Comparison of ENCODE assay signal across 1 cellular context in the genomic region with DNA sequence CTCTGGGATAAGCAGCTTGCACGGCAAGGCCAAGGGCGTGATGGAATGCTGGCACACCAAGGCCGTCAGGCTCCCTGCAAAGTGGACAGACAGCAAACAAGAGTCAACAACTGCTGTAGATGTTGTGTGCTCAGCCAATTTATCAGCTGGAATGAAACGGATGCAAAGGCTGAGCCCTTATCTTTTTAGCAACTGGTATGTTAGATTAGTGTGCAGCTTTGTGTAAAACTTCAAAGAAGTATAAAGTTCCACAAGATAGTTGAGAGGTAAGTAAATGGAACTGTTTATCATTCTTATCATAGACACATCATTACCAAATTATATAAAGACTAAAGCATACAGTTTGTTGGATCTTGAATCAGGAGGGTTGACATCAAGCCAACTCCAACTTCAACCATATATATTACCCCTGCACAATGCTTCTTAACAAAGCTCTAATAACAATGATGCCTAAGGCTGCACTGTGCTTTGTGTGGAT.
A peak's percentile ranks its signal among the peaks of the same experiment; 100 is the strongest.
TF ChIP-seq lines count a peak whose summit lies in the region.

No MANE protein-coding gene starts in this region.

TF ChIP-seq in HepG2, 621 proteins besides CTCF, POLR2A, EP300 and RAD21 (continued from another document and continues in another):
- no peak for TF ChIP-seq TBP (CRISPR knock-in tag; IDR thresholded peaks at IDR 0.05)
- TF ChIP-seq ZFP62 (CRISPR knock-in tag; IDR thresholded peaks at IDR 0.05), result no peak
- TF ChIP-seq ZNF275 (CRISPR knock-in tag; IDR thresholded peaks at IDR 0.05; ENCODE audit: borderline replicate concordance), result 0 out of 2 replicates have a peak, but pooled peaks have one; percentile 60
- no peak for TF ChIP-seq FOSL1 (CRISPR knock-in tag; IDR thresholded peaks at IDR 0.05; ENCODE audit: borderline replicate concordance)
- TF ChIP-seq ZSCAN31 (CRISPR knock-in tag; IDR thresholded peaks at IDR 0.05; ENCODE audit: low read depth), result peak; percentile 57; the same call in 1 of the 2 replicates
- no peak for TF ChIP-seq ZNF572 (CRISPR knock-in tag; IDR thresholded peaks at IDR 0.05)
- peak; percentile 71; the same call in 1 of the 2 replicates for TF ChIP-seq ERF (CRISPR knock-in tag; IDR thresholded peaks at IDR 0.05)
- TF ChIP-seq ZNF777 (CRISPR knock-in tag; IDR thresholded peaks at IDR 0.05), result no peak
- TF ChIP-seq MLX (CRISPR knock-in tag; IDR thresholded peaks at IDR 0.05), result peak; percentile 59
- TF ChIP-seq MYNN (CRISPR knock-in tag; IDR thresholded peaks at IDR 0.05; ENCODE audit: low read depth), result no peak
- TF ChIP-seq MAFG (CRISPR knock-in tag; IDR thresholded peaks at IDR 0.05), result no peak
- TF ChIP-seq, protein P1, sequence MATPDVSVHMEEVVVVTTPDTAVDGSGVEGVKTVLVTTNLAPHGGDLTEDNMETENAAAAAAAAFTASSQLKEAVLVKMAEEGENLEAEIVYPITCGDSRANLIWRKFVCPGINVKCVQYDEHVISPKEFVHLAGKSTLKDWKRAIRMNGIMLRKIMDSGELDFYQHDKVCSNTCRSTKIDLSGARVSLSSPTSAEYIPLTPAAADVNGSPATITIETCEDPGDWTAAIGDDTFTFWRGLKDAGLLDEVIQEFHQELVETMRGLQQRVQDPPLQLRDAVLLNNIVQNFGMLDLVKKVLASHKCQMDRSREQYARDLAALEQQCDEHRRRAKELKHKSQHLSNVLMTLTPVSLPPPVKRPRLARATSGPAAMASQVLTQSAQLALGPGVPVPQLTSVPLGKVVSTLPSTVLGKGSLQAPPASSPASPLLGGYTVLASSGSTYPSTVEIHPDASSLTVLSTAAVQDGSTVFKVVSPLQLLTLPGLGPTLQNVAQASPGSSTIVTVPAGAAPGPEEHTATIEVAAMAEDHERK (CRISPR knock-in tag; IDR thresholded peaks at IDR 0.05; ENCODE audit: low read depth), result no peak
- TF ChIP-seq, protein P2, sequence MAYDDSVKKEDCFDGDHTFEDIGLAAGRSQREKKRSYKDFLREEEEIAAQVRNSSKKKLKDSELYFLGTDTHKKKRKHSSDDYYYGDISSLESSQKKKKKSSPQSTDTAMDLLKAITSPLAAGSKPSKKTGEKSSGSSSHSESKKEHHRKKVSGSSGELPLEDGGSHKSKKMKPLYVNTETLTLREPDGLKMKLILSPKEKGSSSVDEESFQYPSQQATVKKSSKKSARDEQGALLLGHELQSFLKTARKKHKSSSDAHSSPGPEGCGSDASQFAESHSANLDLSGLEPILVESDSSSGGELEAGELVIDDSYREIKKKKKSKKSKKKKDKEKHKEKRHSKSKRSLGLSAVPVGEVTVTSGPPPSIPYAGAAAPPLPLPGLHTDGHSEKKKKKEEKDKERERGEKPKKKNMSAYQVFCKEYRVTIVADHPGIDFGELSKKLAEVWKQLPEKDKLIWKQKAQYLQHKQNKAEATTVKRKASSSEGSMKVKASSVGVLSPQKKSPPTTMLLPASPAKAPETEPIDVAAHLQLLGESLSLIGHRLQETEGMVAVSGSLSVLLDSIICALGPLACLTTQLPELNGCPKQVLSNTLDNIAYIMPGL (CRISPR knock-in tag; IDR thresholded peaks at IDR 0.05; ENCODE audit: borderline replicate concordance in 1 of 2, low read depth in 1 of 2), result no peak
- no peak for TF ChIP-seq PCBP2 (optimal IDR thresholded peaks at IDR 0.05; ENCODE audit: low read depth, low read length, poor library complexity, severe bottlenecking)
- no peak for TF ChIP-seq ZBTB33 (CRISPR knock-in tag; IDR thresholded peaks at IDR 0.05)
- TF ChIP-seq ZKSCAN8 (CRISPR knock-in tag; IDR thresholded peaks at IDR 0.05; ENCODE audit: borderline replicate concordance), result no peak
- peak; percentile 79 for TF ChIP-seq SOX13 (IDR thresholded peaks at IDR 0.05)
- TF ChIP-seq SOX13 (CRISPR knock-in tag; conservative IDR thresholded peaks at IDR 0.05 in 1 of 2, IDR thresholded peaks at IDR 0.05 in 1 of 2), result peak in 1 of 2 experiments; percentile 90; a peak in 2 of 4 replicates
- no peak for TF ChIP-seq SNRNP70 (IDR thresholded peaks at IDR 0.05; ENCODE audit: low read depth, low read length)
- no peak for TF ChIP-seq SATB2 (CRISPR knock-in tag; IDR thresholded peaks at IDR 0.05)
- no peak for TF ChIP-seq ZNF350 (CRISPR knock-in tag; IDR thresholded peaks at IDR 0.05; ENCODE audit: borderline replicate concordance, low read depth)
- TF ChIP-seq KLF11 (CRISPR knock-in tag; IDR thresholded peaks at IDR 0.05), result no peak
- no peak for TF ChIP-seq ZNF329 (CRISPR knock-in tag; IDR thresholded peaks at IDR 0.05; ENCODE audit: low read depth)
- TF ChIP-seq FOXO1 (CRISPR knock-in tag; IDR thresholded peaks at IDR 0.05), result peak; percentile 84
- no peak for TF ChIP-seq CHCHD3 (CRISPR knock-in tag; IDR thresholded peaks at IDR 0.05)
- TF ChIP-seq, protein P3, sequence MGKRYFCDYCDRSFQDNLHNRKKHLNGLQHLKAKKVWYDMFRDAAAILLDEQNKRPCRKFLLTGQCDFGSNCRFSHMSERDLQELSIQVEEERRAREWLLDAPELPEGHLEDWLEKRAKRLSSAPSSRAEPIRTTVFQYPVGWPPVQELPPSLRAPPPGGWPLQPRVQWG (CRISPR knock-in tag; IDR thresholded peaks at IDR 0.05; ENCODE audit: borderline replicate concordance, low read depth), result no peak
- TF ChIP-seq, protein P4, sequence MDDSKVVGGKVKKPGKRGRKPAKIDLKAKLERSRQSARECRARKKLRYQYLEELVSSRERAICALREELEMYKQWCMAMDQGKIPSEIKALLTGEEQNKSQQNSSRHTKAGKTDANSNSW (CRISPR knock-in tag; IDR thresholded peaks at IDR 0.05; ENCODE audit: borderline replicate concordance), result no peak
- TF ChIP-seq KLF12 (CRISPR knock-in tag; IDR thresholded peaks at IDR 0.05; ENCODE audit: borderline replicate concordance), result no peak
- no peak for TF ChIP-seq ZNF839 (CRISPR knock-in tag; IDR thresholded peaks at IDR 0.05; ENCODE audit: borderline replicate concordance)
- no peak for TF ChIP-seq ZNF569 (CRISPR knock-in tag; IDR thresholded peaks at IDR 0.05; ENCODE audit: borderline replicate concordance)
- no peak for TF ChIP-seq GLMP (CRISPR knock-in tag; IDR thresholded peaks at IDR 0.05; ENCODE audit: borderline replicate concordance)
- TF ChIP-seq, protein P5, sequence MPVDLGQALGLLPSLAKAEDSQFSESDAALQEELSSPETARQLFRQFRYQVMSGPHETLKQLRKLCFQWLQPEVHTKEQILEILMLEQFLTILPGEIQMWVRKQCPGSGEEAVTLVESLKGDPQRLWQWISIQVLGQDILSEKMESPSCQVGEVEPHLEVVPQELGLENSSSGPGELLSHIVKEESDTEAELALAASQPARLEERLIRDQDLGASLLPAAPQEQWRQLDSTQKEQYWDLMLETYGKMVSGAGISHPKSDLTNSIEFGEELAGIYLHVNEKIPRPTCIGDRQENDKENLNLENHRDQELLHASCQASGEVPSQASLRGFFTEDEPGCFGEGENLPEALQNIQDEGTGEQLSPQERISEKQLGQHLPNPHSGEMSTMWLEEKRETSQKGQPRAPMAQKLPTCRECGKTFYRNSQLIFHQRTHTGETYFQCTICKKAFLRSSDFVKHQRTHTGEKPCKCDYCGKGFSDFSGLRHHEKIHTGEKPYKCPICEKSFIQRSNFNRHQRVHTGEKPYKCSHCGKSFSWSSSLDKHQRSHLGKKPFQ (CRISPR knock-in tag; IDR thresholded peaks at IDR 0.05; ENCODE audit: insufficient replicate concordance), result no peak
- TF ChIP-seq HOXA5 (CRISPR knock-in tag; IDR thresholded peaks at IDR 0.05), result 0 out of 2 replicates have a peak, but pooled peaks have one; percentile 29
- TF ChIP-seq KMT2B (CRISPR knock-in tag; IDR thresholded peaks at IDR 0.05), result no peak
- peak; percentile 99 for TF ChIP-seq ISL2 (CRISPR knock-in tag; IDR thresholded peaks at IDR 0.05)
- no peak for TF ChIP-seq CHD4 (IDR thresholded peaks at IDR 0.05; ENCODE audit: borderline replicate concordance, low read length)
- no peak for TF ChIP-seq SP2 (CRISPR knock-in tag; IDR thresholded peaks at IDR 0.05)
- no peak for TF ChIP-seq KAT7 (CRISPR knock-in tag; IDR thresholded peaks at IDR 0.05; ENCODE audit: borderline replicate concordance)
- no peak for TF ChIP-seq ZBTB3 (CRISPR knock-in tag; IDR thresholded peaks at IDR 0.05; ENCODE audit: borderline replicate concordance, low read depth)
- TF ChIP-seq HCFC1 (IDR thresholded peaks at IDR 0.05; ENCODE audit: low read depth, low read length), result no peak
- TF ChIP-seq ZBTB26 (CRISPR knock-in tag; IDR thresholded peaks at IDR 0.05; ENCODE audit: borderline replicate concordance), result no peak
- TF ChIP-seq ZNF703 (CRISPR knock-in tag; IDR thresholded peaks at IDR 0.05; ENCODE audit: borderline replicate concordance), result peak; percentile 97; the same call in 1 of the 2 replicates
- TF ChIP-seq, protein P6, sequence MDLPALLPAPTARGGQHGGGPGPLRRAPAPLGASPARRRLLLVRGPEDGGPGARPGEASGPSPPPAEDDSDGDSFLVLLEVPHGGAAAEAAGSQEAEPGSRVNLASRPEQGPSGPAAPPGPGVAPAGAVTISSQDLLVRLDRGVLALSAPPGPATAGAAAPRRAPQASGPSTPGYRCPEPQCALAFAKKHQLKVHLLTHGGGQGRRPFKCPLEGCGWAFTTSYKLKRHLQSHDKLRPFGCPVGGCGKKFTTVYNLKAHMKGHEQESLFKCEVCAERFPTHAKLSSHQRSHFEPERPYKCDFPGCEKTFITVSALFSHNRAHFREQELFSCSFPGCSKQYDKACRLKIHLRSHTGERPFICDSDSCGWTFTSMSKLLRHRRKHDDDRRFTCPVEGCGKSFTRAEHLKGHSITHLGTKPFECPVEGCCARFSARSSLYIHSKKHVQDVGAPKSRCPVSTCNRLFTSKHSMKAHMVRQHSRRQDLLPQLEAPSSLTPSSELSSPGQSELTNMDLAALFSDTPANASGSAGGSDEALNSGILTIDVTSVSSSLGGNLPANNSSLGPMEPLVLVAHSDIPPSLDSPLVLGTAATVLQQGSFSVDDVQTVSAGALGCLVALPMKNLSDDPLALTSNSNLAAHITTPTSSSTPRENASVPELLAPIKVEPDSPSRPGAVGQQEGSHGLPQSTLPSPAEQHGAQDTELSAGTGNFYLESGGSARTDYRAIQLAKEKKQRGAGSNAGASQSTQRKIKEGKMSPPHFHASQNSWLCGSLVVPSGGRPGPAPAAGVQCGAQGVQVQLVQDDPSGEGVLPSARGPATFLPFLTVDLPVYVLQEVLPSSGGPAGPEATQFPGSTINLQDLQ (CRISPR knock-in tag; IDR thresholded peaks at IDR 0.05), result no peak
- TF ChIP-seq NRL (CRISPR knock-in tag; IDR thresholded peaks at IDR 0.05; ENCODE audit: borderline replicate concordance), result no peak
- no peak for TF ChIP-seq RELA (CRISPR knock-in tag; IDR thresholded peaks at IDR 0.05)
- TF ChIP-seq, protein P7, sequence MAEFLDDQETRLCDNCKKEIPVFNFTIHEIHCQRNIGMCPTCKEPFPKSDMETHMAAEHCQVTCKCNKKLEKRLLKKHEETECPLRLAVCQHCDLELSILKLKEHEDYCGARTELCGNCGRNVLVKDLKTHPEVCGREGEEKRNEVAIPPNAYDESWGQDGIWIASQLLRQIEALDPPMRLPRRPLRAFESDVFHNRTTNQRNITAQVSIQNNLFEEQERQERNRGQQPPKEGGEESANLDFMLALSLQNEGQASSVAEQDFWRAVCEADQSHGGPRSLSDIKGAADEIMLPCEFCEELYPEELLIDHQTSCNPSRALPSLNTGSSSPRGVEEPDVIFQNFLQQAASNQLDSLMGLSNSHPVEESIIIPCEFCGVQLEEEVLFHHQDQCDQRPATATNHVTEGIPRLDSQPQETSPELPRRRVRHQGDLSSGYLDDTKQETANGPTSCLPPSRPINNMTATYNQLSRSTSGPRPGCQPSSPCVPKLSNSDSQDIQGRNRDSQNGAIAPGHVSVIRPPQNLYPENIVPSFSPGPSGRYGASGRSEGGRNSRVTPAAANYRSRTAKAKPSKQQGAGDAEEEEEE (CRISPR knock-in tag; IDR thresholded peaks at IDR 0.05; ENCODE audit: borderline replicate concordance), result no peak
- no peak for TF ChIP-seq POLR2G (IDR thresholded peaks at IDR 0.05; ENCODE audit: low read depth, low read length)
- no peak for TF ChIP-seq ZNF563 (CRISPR knock-in tag; IDR thresholded peaks at IDR 0.05)
- TF ChIP-seq ZNF557 (CRISPR knock-in tag; IDR thresholded peaks at IDR 0.05), result no peak
